In genomic region chr15:99202176-99202552, GRCh38 we compare ENCODE assay signal across 23 cellular contexts.
"Had no signal": no experiment of that assay in that cellular context is flagged by ENCODE, and none has a peak within 500 bp of the region (broad histone marks: within the 10 kb centered on the region; RNA-seq: fewer than 3 reads in every experiment).

No MANE protein-coding gene starts in this region.

- DNase-seq: activated B cell treated with CpG ODN at 0.5 μM for 24 hours; activated CD4-positive, alpha-beta memory T cell treated with anti-CD3 and anti-CD28 coated beads for 36 hours; activated CD4-positive, alpha-beta T cell treated with anti-CD3 and anti-CD28 coated beads, Interleukin-2, amount 10 ng/mL, durations not matched to agents 7 days and 5 days; activated CD8-positive, alpha-beta memory T cell treated with anti-CD3 and anti-CD28 coated beads for 24 hours; activated effector memory CD4-positive, alpha-beta T cell treated with anti-CD3 and anti-CD28 coated beads, Interleukin-2, amount 50 U/mL, for 16 hours; activated naive CD4-positive, alpha-beta T cell treated with Interleukin-2 at 50 U/mL for 16 hours; activated naive CD8-positive, alpha-beta T cell treated with anti-CD3 and anti-CD28 coated beads, Interleukin-2, amount 50 U/mL, for 24 hours; activated T-cell treated with anti-CD3 and anti-CD28 coated beads, Interleukin-2, amount 50 U/mL, for 4 hours; amniotic stem cell; body of pancreas; Karpas-422; NCI-H1092; NCI-H1930; NCI-H2171; NCI-H2227 treated with DMSO at 0.1 percent for 48 hours; NCI-H774; Peyer's patch; SHP77; T-helper 9 cell had no signal

- H3K9me3 ChIP-seq: ascending aorta, body of pancreas, Peyer's patch, SJSA1 had no signal

- H3K4me1 ChIP-seq: ascending aorta, body of pancreas, Peyer's patch had no signal

- H3K4me3 ChIP-seq: ascending aorta, body of pancreas, K562, Peyer's patch, SJSA1 had no signal

- H3K27ac ChIP-seq: ascending aorta, Peyer's patch, SJSA1 had no signal

- ATAC-seq: activated naive CD4-positive, alpha-beta T cell treated with anti-CD3 and anti-CD28 coated beads, Interleukin-2, amount 50 U/mL, for 72 hours; activated naive CD8-positive, alpha-beta T cell treated with anti-CD3 and anti-CD28 coated beads, Interleukin-2, amount 50 U/mL, for 24 hours; activated T-cell treated with anti-CD3 and anti-CD28 coated beads, Interleukin-2, amount 50 U/mL, for 4 hours; body of pancreas; K562 had no signal

- H3K27me3 ChIP-seq: ascending aorta, body of pancreas, Peyer's patch, SJSA1 had no signal
